9 cellular contexts compared by ENCODE assay signal in genomic region chr13:46992383-46992952, GRCh38.
DNase-seq lines count a peak whose midpoint lies in the region; ATAC-seq, FAIRE-seq and TF ChIP-seq lines count a peak whose summit lies in the region.
"Had no signal": no experiment of that assay in that cellular context is flagged by ENCODE, and none has a peak within 500 bp of the region (broad histone marks: within the 10 kb centered on the region; RNA-seq: fewer than 3 reads in every experiment).

No MANE protein-coding gene starts in this region.

- FAIRE-seq in HepG2 (lab: Jason Lieb, UNC): no peak
- FAIRE-seq in bronchial epithelial cell (lab: Jason Lieb, UNC): no peak

- ATAC-seq in HepG2: peak; percentile 86
- no peak for ATAC-seq in right lobe of liver
- no peak for ATAC-seq in GM18861 (IDR thresholded peaks at IDR 0.05; ENCODE audit: unreplicated experiment)
- ATAC-seq in left colon: no peak

- H3K9me2 ChIP-seq in Karpas-422 (replicated peaks; ENCODE audit: insufficient read depth, low read length): no peaks in the 10 kb centered on the region

- no peak overlapping the region for H3K27ac ChIP-seq in HepG2 (ENCODE audit: extremely low read length, insufficient read depth, low read length)
- H3K27ac ChIP-seq in right lobe of liver: no peak overlapping the region
- H3K27ac ChIP-seq in Karpas-422 (ENCODE audit: low read length): no peak overlapping the region
- H3K27ac ChIP-seq: SK-N-MC had no signal

- no peaks in the 10 kb centered on the region for H3K9me3 ChIP-seq in HepG2 (ENCODE audit: low read length)
- no peaks in the 10 kb centered on the region for H3K9me3 ChIP-seq in right lobe of liver
- no peaks in the 10 kb centered on the region for H3K9me3 ChIP-seq in Karpas-422 (ENCODE audit: low read length)

- DNase-seq in HepG2 (ENCODE audit: low spot score) (peak; percentile 10), right lobe of liver (no peak), Karpas-422 (peak; percentile 75), bronchial epithelial cell (ENCODE audit: low read depth) (peak; percentile 28), left colon (no peak)
- no peak for DNase-seq in activated effector memory CD4-positive, alpha-beta T cell treated with Interleukin-2 at 50 U/mL for 16 hours
- no peak for DNase-seq in stimulated activated CD4-positive, alpha-beta T cell treated with anti-CD3 and anti-CD28 coated beads, Interleukin-1b, Interleukin-23, amount 100 ng/mL, for 48 hours

- no TSS peak for BruUV-seq in HepG2 (replicated peaks; lab: Mats Ljungman, UMichigan)

- no peak for TF ChIP-seq RAD21 in HepG2 (CRISPR knock-in tag; IDR thresholded peaks at IDR 0.05)

- intact Hi-C loops in HepG2 (cut with micrococcal nuclease; ENCODE audit: unreplicated experiment): no loop called here
- intact Hi-C loops in right lobe of liver (cut with DNase I): no loop called here
- intact Hi-C loops in left colon (cut with DNase I, micrococcal nuclease): no loop called here

- H3K4me1 ChIP-seq in HepG2 (ENCODE audit: insufficient read depth, low read length) (no peaks in the 10 kb centered on the region), right lobe of liver (no peaks in the 10 kb centered on the region), Karpas-422 (ENCODE audit: low read length) (peaks cover 17% of the 10 kb centered on the region)

- H2AFZ ChIP-seq in HepG2 (ENCODE audit: low read length) (no peak overlapping the region), Karpas-422 (ENCODE audit: low read length) (no peak overlapping the region)

- POLR2A ChIA-PET in HepG2 (lab: Yijun Ruan, JAX): no interaction called here

- in situ Hi-C loops in HepG2 (cut with HindIII; ENCODE audit: extremely low pct_ligation_motif_present, low pct_unique_long_range_greater_than_20kb): no loop called here

- CTCF ChIA-PET in HepG2 (lab: Yijun Ruan, JAX; ENCODE audit: low intra/inter-chr PET ratio, low total read pairs): no interaction called here

- TF ChIP-seq POLR2A in HepG2 (IDR thresholded peaks at IDR 0.05; ENCODE audit: insufficient read depth in 1 of 2, low read depth in 2 of 2, low read length in 2 of 2) (no peak), right lobe of liver (IDR thresholded peaks at IDR 0.05) (no peak)

- no peaks in the 10 kb centered on the region for H3K79me2 ChIP-seq in HepG2 (ENCODE audit: insufficient read depth, low read length)
- no peaks in the 10 kb centered on the region for H3K79me2 ChIP-seq in Karpas-422 (ENCODE audit: low read length)

- TF ChIP-seq CTCF in HepG2 (CRISPR knock-in tag; IDR thresholded peaks at IDR 0.05) (0 out of 2 replicates have a peak, but pooled peaks have one; percentile 14), right lobe of liver (IDR thresholded peaks at IDR 0.05) (no peak), bronchial epithelial cell (IDR thresholded peaks at IDR 0.05; ENCODE audit: insufficient read depth, low read length, severe bottlenecking) (peak; percentile 25)

- H3K4me3 ChIP-seq in HepG2 (replicated peaks in 1 of 3; ENCODE audit: insufficient read depth in 1 of 3, low read depth in 2 of 3, low read length in 3 of 3): no peak overlapping the region
- no peak overlapping the region for H3K4me3 ChIP-seq in right lobe of liver
- no peak overlapping the region for H3K4me3 ChIP-seq in Karpas-422 (ENCODE audit: low read length)
- no peak overlapping the region for H3K4me3 ChIP-seq in bronchial epithelial cell (ENCODE audit: low read depth, low read length)
- H3K4me3 ChIP-seq: SK-N-MC had no signal

- H3K9ac ChIP-seq in HepG2 (ENCODE audit: insufficient read depth, low read depth, low read length): no peak overlapping the region
- no peak overlapping the region for H3K9ac ChIP-seq in Karpas-422 (ENCODE audit: low read length)

- H3K27me3 ChIP-seq in HepG2 (ENCODE audit: control insufficient read depth in 1 of 2, insufficient read depth in 2 of 2, low read length in 2 of 2) (0 out of 5 replicates have a peak, but pooled peaks cover 0 to 1% of the 10 kb centered on the region in 2 experiments), right lobe of liver (no peaks in the 10 kb centered on the region), Karpas-422 (ENCODE audit: low read length) (no peaks in the 10 kb centered on the region), bronchial epithelial cell (ENCODE audit: control insufficient read depth, insufficient read depth, low read length) (no peaks in the 10 kb centered on the region)

- WGBS in HepG2 (ENCODE audit: low lambda C conversion rate): 0% methylated on average over 1 of the region's 3 CpGs
- WGBS in right lobe of liver (ENCODE audit: insufficient coverage, low coverage, low lambda C conversion rate, missing lambda C conversion rate): 52% methylated on average over 2 of the region's 3 CpGs

- TF ChIP-seq EP300 in HepG2 (IDR thresholded peaks at IDR 0.05; ENCODE audit: low read depth in 2 of 2, low read length in 2 of 2): no peak
- TF ChIP-seq EP300 in HepG2 (CRISPR knock-in tag; IDR thresholded peaks at IDR 0.05; ENCODE audit: borderline replicate concordance): no peak

- H3K4me2 ChIP-seq in HepG2 (ENCODE audit: low read depth, low read length): no peak overlapping the region
- H3K4me2 ChIP-seq in Karpas-422 (ENCODE audit: low read depth, low read length, poor library complexity, severe bottlenecking): no peak overlapping the region

- H4K20me1 ChIP-seq in HepG2 (ENCODE audit: insufficient read depth, low read length): no peaks in the 10 kb centered on the region
- H4K20me1 ChIP-seq in Karpas-422 (ENCODE audit: insufficient read depth, low read depth, low read length): no peaks in the 10 kb centered on the region

- H3K36me3 ChIP-seq in HepG2 (replicated peaks in 1 of 2; ENCODE audit: control insufficient read depth in 1 of 2, insufficient read depth in 2 of 2, low read length in 2 of 2): no peaks in the 10 kb centered on the region
- no peaks in the 10 kb centered on the region for H3K36me3 ChIP-seq in right lobe of liver
- H3K36me3 ChIP-seq in Karpas-422 (ENCODE audit: insufficient read depth, low read length): no peaks in the 10 kb centered on the region
- no peaks in the 10 kb centered on the region for H3K36me3 ChIP-seq in bronchial epithelial cell (ENCODE audit: control insufficient read depth, insufficient read depth, low read length)

TF ChIP-seq in HepG2, 621 proteins besides CTCF, POLR2A, EP300 and RAD21:
- TF ChIP-seq ZFYVE20 (CRISPR knock-in tag; IDR thresholded peaks at IDR 0.05; ENCODE audit: borderline replicate concordance, low read depth): no peak

Comparison
In these comparisons a context has a peak if more than half of its experiments do, and no peak if none do; other contexts are left out.
1. DNase-seq: peak in HepG2 (single experiment), Karpas-422 (single experiment) and bronchial epithelial cell (single experiment); none in right lobe of liver (0 of 3), left colon (0 of 2), activated effector memory CD4-positive, alpha-beta T cell treated with Interleukin-2 at 50 U/mL for 16 hours (single experiment) and stimulated activated CD4-positive, alpha-beta T cell treated with anti-CD3 and anti-CD28 coated beads, Interleukin-1b, Interleukin-23, amount 100 ng/mL, for 48 hours (single experiment).
2. CTCF ChIP-seq: peak in HepG2 (single experiment) and bronchial epithelial cell (single experiment); none in right lobe of liver (0 of 4).